In the genomic region with DNA sequence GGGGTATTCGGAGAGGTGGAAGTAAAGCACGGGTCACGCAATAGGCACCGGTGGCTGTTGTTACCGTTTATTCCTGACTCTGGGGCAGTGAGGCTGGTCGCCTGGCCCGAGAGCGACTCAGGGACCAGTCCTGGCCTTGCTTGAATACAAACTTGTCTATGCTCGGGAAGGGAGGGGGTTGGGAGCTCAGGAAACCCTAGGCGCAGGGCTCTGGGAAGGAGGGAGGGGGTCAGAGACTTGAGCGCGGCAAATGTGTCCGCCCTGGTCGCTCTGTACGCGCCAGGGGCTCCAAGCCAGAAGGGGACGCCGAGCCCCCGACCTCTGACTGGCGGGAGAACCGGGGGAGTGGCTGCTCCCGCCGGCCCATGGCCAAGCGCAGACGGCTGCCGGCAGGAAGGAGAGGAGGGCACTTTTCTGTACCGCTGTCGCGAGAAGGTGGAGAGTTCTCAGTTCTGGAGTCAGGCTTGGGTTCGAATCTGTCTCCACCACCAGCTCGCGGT, we compare ENCODE assay signal across 10 cellular contexts. TPM values are rescaled to one million over a fixed set of nuclear protein-coding genes. Genes with fewer than 3 reads are reported as not detected.
DNase-seq lines count a peak whose midpoint lies in the region; ATAC-seq and TF ChIP-seq lines count a peak whose summit lies in the region.
"Had no signal": no experiment of that assay in that cellular context is flagged by ENCODE, and none has a peak within 500 bp of the region (broad histone marks: within the 10 kb centered on the region; RNA-seq: fewer than 3 reads in every experiment).

No MANE protein-coding gene starts in this region.

- in situ Hi-C loops in GM13977 (cut with MboI; ENCODE audit: low pct_unique_long_range_greater_than_20kb, low sequenced_read_pairs, unreplicated experiment), result no loop called here

- H3K4me3 ChIP-seq in HUES48 (ENCODE audit: low read depth, low read length), result peak overlapping the region; percentile 90
- peak overlapping the region; percentile 71 for H3K4me3 ChIP-seq in right cardiac atrium (ENCODE audit: low read length)

- H3K9ac ChIP-seq in HUES48 (ENCODE audit: low read depth, low read length), result peak overlapping the region; percentile 30

- TF ChIP-seq CTCF in GM13977 (IDR thresholded peaks at IDR 0.05; ENCODE audit: extremely low read depth, insufficient read depth, missing control alignments), result no peak

- peak; percentile 23 to 33 for ATAC-seq in right cardiac atrium
- ATAC-seq in sciatic nerve, result peak; percentile 27
- ATAC-seq in GM19328 (IDR thresholded peaks at IDR 0.05; ENCODE audit: unreplicated experiment), result no peak

- WGBS in right cardiac atrium, result under 1% methylated on average over 32 of the region's 32 CpGs

- no peaks in the 10 kb centered on the region for H3K9me3 ChIP-seq in HUES48 (ENCODE audit: control insufficient read depth, insufficient read depth, low read length)
- no peaks in the 10 kb centered on the region for H3K9me3 ChIP-seq in right cardiac atrium (ENCODE audit: control insufficient read depth, low read length)

- no peaks in the 10 kb centered on the region for H3K36me3 ChIP-seq in HUES48 (ENCODE audit: control insufficient read depth, insufficient read depth, low read length)

- DNase-seq in SK-N-DZ (ENCODE audit: low spot score) (peak; percentile 75), right cardiac atrium (peak; percentile 40 to 84 (median 78)), sciatic nerve (ENCODE audit: low spot score) (no peak), COLO668 (lab: John Stamatoyannopoulos, UW; ENCODE audit: unreplicated experiment) (no peak), GM13977 (ENCODE audit: low spot score) (no peak)
- DNase-seq: erythroblast; NK-92 treated with Interleukin-12 subunit alpha and Interleukin-12 subunit beta, amount 100 ng/mL, for 24 hours had no signal

- H3K4me1 ChIP-seq in HUES48 (ENCODE audit: control insufficient read depth, insufficient read depth, low read length), result peaks cover 9% of the 10 kb centered on the region
- H3K4me1 ChIP-seq in right cardiac atrium (ENCODE audit: control insufficient read depth, insufficient read depth, low read length), result peaks cover 2% of the 10 kb centered on the region

- intact Hi-C loops in right cardiac atrium (cut with DNase I) (loop anchor here in 1 of 4 donors (5.0 kb wide), 1 partner anchor 55 kb away; no protein-coding TSS in a partner anchor), sciatic nerve (cut with DNase I) (no loop called here)

- H3K27ac ChIP-seq in HUES48 (ENCODE audit: low read depth, low read length) (no peak overlapping the region), right cardiac atrium (ENCODE audit: low read length) (peak overlapping the region; percentile 32)

- peaks cover 54% of the 10 kb centered on the region for H3K27me3 ChIP-seq in HUES48 (ENCODE audit: control insufficient read depth, insufficient read depth, low read length)
- no peaks in the 10 kb centered on the region for H3K27me3 ChIP-seq in right cardiac atrium (ENCODE audit: control insufficient read depth, insufficient read depth)

RNA-seq across cellular contexts. Expression of a gene that starts 1.5 kb away (rescaled TPM):
- 45.1 and 52.1 TPM in 2 replicates for polyA plus RNA-seq in SK-N-DZ (2014; cell fraction: cytosol; rRNA removed)
- polyA plus RNA-seq in SK-N-DZ (2014; cell fraction: nucleus; rRNA removed), result 26.7 and 31.5 TPM in 2 replicates
- total RNA-seq in right cardiac atrium (1 to 10 TPM; 1.1 to 9.7 (median 5.4) TPM), sciatic nerve (0.36 TPM)
- 6.9 TPM for polyA plus RNA-seq in right cardiac atrium
- total RNA-seq: activated CD8-positive, alpha-beta memory T cell treated with anti-CD3 and anti-CD28 coated beads for 36 hours had no signal

Comparison
In these comparisons a context has a peak if more than half of its experiments do, and no peak if none do; other contexts are left out.
1. DNase-seq: peak in SK-N-DZ (single experiment) and right cardiac atrium (3 of 3); none in sciatic nerve (single experiment), COLO668 (single experiment) and GM13977 (single experiment).